In genomic region chr18:76980663-76981387, GRCh38 we compare ENCODE assay signal across 11 cellular contexts.
DNase-seq lines count a peak whose midpoint lies in the region; ATAC-seq, FAIRE-seq and TF ChIP-seq lines count a peak whose summit lies in the region.
"Had no signal": no experiment of that assay in that cellular context is flagged by ENCODE, and none has a peak within 500 bp of the region (broad histone marks: within the 10 kb centered on the region; RNA-seq: fewer than 3 reads in every experiment).

No MANE protein-coding gene starts in this region.

- H3K9ac ChIP-seq in SU-DHL-6 (ENCODE audit: low read length): peak overlapping the region; percentile 59

- no peak overlapping the region for H2AFZ ChIP-seq in SU-DHL-6 (ENCODE audit: low read depth, low read length, severe bottlenecking)

- TF ChIP-seq POLR2A in tibial nerve (IDR thresholded peaks at IDR 0.05): no peak

- H3K4me2 ChIP-seq in SU-DHL-6 (ENCODE audit: low read depth, low read length, poor library complexity, severe bottlenecking): peak overlapping the region; percentile 63

- DNase-seq in tibial nerve (ENCODE audit: low spot score in 2 of 2) (no peak), RCC 7860 (ENCODE audit: low spot score) (no peak)
- no peak for DNase-seq in stimulated activated CD4-positive, alpha-beta T cell treated with anti-CD3 and anti-CD28 coated beads, Interleukin-2, amount 100 ng/mL, for 24 hours
- DNase-seq in stimulated activated CD4-positive, alpha-beta T cell treated with anti-CD3 and anti-CD28 coated beads, Interleukin-2, amount 100 ng/mL, for 48 hours: no peak
- no peak for DNase-seq in stimulated activated CD4-positive, alpha-beta T cell treated with anti-CD3 and anti-CD28 coated beads, Interleukin-15, amount 100 ng/mL, for 24 hours
- DNase-seq: DND-41; effector CD8-positive, alpha-beta T cell; NCI-H2081 had no signal

- H3K4me3 ChIP-seq in SU-DHL-6 (ENCODE audit: insufficient read depth, low read length, poor library complexity, severe bottlenecking) (peak overlapping the region; percentile 38), tibial nerve (no peak overlapping the region)

- no peak for TF ChIP-seq EP300 in tibial nerve (IDR thresholded peaks at IDR 0.05)

- no peaks in the 10 kb centered on the region for H3K9me3 ChIP-seq in SU-DHL-6 (ENCODE audit: insufficient read depth, low read length)
- no peaks in the 10 kb centered on the region for H3K9me3 ChIP-seq in tibial nerve

- H3K4me1 ChIP-seq in tibial nerve: peaks cover 0 to 27% (median 4%) of the 10 kb centered on the region in 4 donors

- ATAC-seq in GM19395 (IDR thresholded peaks at IDR 0.05; ENCODE audit: unreplicated experiment) (peak; percentile 33), HG02938 (IDR thresholded peaks at IDR 0.05; ENCODE audit: unreplicated experiment) (peak; percentile 30)

- H3K27me3 ChIP-seq in SU-DHL-6 (ENCODE audit: low read length) (no peaks in the 10 kb centered on the region), tibial nerve (no peaks in the 10 kb centered on the region)

- no peaks in the 10 kb centered on the region for H3K79me2 ChIP-seq in SU-DHL-6 (ENCODE audit: insufficient read depth, low read length)

- H4K20me1 ChIP-seq in SU-DHL-6 (ENCODE audit: low read depth, low read length): no peaks in the 10 kb centered on the region

- H3F3A ChIP-seq in SU-DHL-6 (ENCODE audit: insufficient read depth): peaks cover 56% of the 10 kb centered on the region

- FAIRE-seq in RCC 7860 (lab: Jason Lieb, UNC): no peak

- 59 to 71% methylated on average over 23 of the region's 23 CpGs for WGBS in tibial nerve, 2 donors

- H3K27ac ChIP-seq in SU-DHL-6 (ENCODE audit: low read depth, low read length) (peak overlapping the region; percentile 94), tibial nerve (peak overlapping the region; percentile 1 to 42 (median 14))

- H3K9me2 ChIP-seq in SU-DHL-6 (replicated peaks; ENCODE audit: insufficient read depth, low read length): no peaks in the 10 kb centered on the region

- TF ChIP-seq CTCF in SU-DHL-6 (IDR thresholded peaks at IDR 0.05; ENCODE audit: insufficient read depth, low read length, poor library complexity, severe bottlenecking): no peak
- no peak for TF ChIP-seq CTCF in tibial nerve (IDR thresholded peaks at IDR 0.05)

- H3K36me3 ChIP-seq in SU-DHL-6 (ENCODE audit: low read length) (no peaks in the 10 kb centered on the region), tibial nerve (peaks cover 0 to 45% (median 0%) of the 10 kb centered on the region in 3 donors)
